19 cellular contexts compared by ENCODE assay signal in genomic region chr1:196501760-196502428, GRCh38.
"Had no signal": no experiment of that assay in that cellular context is flagged by ENCODE, and none has a peak within 500 bp of the region (broad histone marks: within the 10 kb centered on the region; RNA-seq: fewer than 3 reads in every experiment).

No MANE protein-coding gene starts in this region.

- ATAC-seq: activated CD4-positive, CD25-positive, alpha-beta regulatory T cell treated with anti-CD3 and anti-CD28 coated beads, Interleukin-2, amount 50 U/mL, for 24 hours; activated T-cell treated with anti-CD3 and anti-CD28 coated beads, Interleukin-2, amount 50 U/mL, for 72 hours; natural killer cell; stimulated activated naive CD8-positive, alpha-beta T cell treated with anti-CD3 and anti-CD28 coated beads, Interleukin-15, Interleukin-2, amounts not matched to agents 100 U/mL and 50 U/mL, for 24 hours had no signal

- FAIRE-seq: keratinocyte had no signal

- DNase-seq: activated CD4-positive, alpha-beta memory T cell treated with anti-CD3 and anti-CD28 coated beads, Interleukin-2, amount 10 ng/mL, durations not matched to agents 7 days and 5 days; activated CD4-positive, alpha-beta T cell treated with anti-CD3 and anti-CD28 coated beads, Interleukin-2, amount 10 ng/mL, durations not matched to agents 24 days and 14 days; activated effector memory CD4-positive, alpha-beta T cell treated with Interleukin-2 at 50 U/mL for 16 hours; activated naive CD4-positive, alpha-beta T cell treated with anti-CD3 and anti-CD28 coated beads, Interleukin-2, amount 10 ng/mL, durations not matched to agents 7 days and 5 days; activated T-cell treated with anti-CD3 and anti-CD28 coated beads, Interleukin-2, amount 50 U/mL, for 72 hours; cortex of kidney; endodermal cell; foreskin fibroblast; midbrain; natural killer cell; stimulated activated CD4-positive, alpha-beta T cell treated with anti-CD3 and anti-CD28 coated beads, Interleukin-4, amount 100 ng/mL, for 4 hours; stimulated activated naive CD8-positive, alpha-beta T cell treated with anti-CD3 and anti-CD28 coated beads, Interleukin-15, Interleukin-2, amounts not matched to agents 100 U/mL and 50 U/mL, for 24 hours had no signal

- H3K27me3 ChIP-seq: cardiac muscle cell, right atrium auricular region had no signal

- H3K9me3 ChIP-seq: prostate gland, right atrium auricular region had no signal

- H3K27ac ChIP-seq: cardiac muscle cell, epithelial cell of prostate, prostate gland, right atrium auricular region, VCaP had no signal

- H3K4me3 ChIP-seq: cardiac muscle cell, prostate gland, right atrium auricular region had no signal

- H3K4me1 ChIP-seq: prostate gland, right atrium auricular region had no signal

- H3K36me3 ChIP-seq: cardiac muscle cell, prostate gland, right atrium auricular region had no signal
